Comparison of ENCODE assay signal across 15 cellular contexts in the genomic region with DNA sequence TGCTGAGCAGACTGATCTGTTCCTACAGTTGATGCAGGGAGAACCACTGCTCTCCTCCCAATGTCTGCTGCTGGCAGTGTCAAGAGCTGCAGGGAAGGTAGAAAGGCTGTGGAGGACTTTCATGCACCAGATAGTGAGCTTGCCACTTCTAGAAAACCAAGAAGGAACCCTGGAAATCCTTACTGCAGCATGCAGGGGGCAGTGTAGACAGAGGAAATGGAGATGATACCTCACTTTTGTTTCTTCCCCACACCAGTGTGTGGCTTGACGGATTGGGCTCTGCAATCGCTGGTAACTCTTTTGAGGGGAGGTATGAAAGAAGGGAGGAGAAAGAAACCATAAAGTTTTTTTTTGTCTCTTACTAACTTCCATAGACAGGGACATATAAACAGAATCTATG.
"Had no signal": no experiment of that assay in that cellular context is flagged by ENCODE, and none has a peak within 500 bp of the region (broad histone marks: within the 10 kb centered on the region; RNA-seq: fewer than 3 reads in every experiment).

No MANE protein-coding gene starts in this region.

- H3K4me3 ChIP-seq: adrenal gland, left ventricle myocardium inferior, mucosa of descending colon, pancreas, sigmoid colon had no signal

- H3K36me3 ChIP-seq: adrenal gland, left ventricle myocardium inferior, pancreas, sigmoid colon had no signal

- H3K9me3 ChIP-seq: pancreas had no signal

- H3K27ac ChIP-seq: adrenal gland, left ventricle myocardium inferior, pancreas, sigmoid colon had no signal

- DNase-seq: activated CD4-positive, alpha-beta T cell treated with anti-CD3 and anti-CD28 coated beads for 1 hour; activated CD4-positive, alpha-beta T cell treated with anti-CD3 and anti-CD28 coated beads, Interleukin-2, amount 50 U/mL, for 48 hours; activated T-cell treated with anti-CD3 and anti-CD28 coated beads, Interleukin-2, amount 50 U/mL, for 24 hours; adrenal gland; kidney; left ventricle myocardium inferior; mucosa of descending colon; naive thymus-derived CD8-positive, alpha-beta T cell; pancreas; sigmoid colon; stimulated activated CD4-positive, alpha-beta T cell treated with anti-CD3 and anti-CD28 coated beads, Interleukin-12 subunit alpha, Interleukin-12 subunit beta, amount 100 ng/mL, for 4 hours; T1000 had no signal

- H3K4me1 ChIP-seq: adrenal gland had no signal

- FAIRE-seq: colon, endometrium, kidney, pancreas, urothelium cell line had no signal

- H3K27me3 ChIP-seq: adrenal gland, pancreas, sigmoid colon had no signal
